Comparison of ENCODE assay signal across 18 cellular contexts in genomic region chr1:245875581-245876263, GRCh38.
DNase-seq lines count a peak whose midpoint lies in the region; ATAC-seq, FAIRE-seq and TF ChIP-seq lines count a peak whose summit lies in the region.
"Had no signal": no experiment of that assay in that cellular context is flagged by ENCODE, and none has a peak within 500 bp of the region (broad histone marks: within the 10 kb centered on the region; RNA-seq: fewer than 3 reads in every experiment).

No MANE protein-coding gene starts in this region.

- intact Hi-C loops in endothelial cell of umbilical vein (cut with micrococcal nuclease) (loop anchor here (1.0 to 5.0 kb wide), 5 partner anchors 77 to 1462 kb away; partner anchors contain the start of gene KIF26B), mammary epithelial cell (cut with micrococcal nuclease) (no loop called here)

- H3K27me3 ChIP-seq in endothelial cell of umbilical vein (ENCODE audit: control insufficient read depth in 2 of 2, insufficient read depth in 2 of 2, low read length in 2 of 2) = no peaks in the 10 kb centered on the region
- no peaks in the 10 kb centered on the region for H3K27me3 ChIP-seq in osteoblast (ENCODE audit: insufficient read depth, low read length)
- no peaks in the 10 kb centered on the region for H3K27me3 ChIP-seq in mammary epithelial cell (ENCODE audit: insufficient read depth, low read length)
- H3K27me3 ChIP-seq: ovary had no signal

- 81% methylated on average over 4 of the region's 4 CpGs for WGBS in mammary epithelial cell (ENCODE audit: low coverage, missing lambda C conversion rate)

- POLR2A ChIA-PET in endothelial cell of umbilical vein (lab: Charles Lee) = no interaction called here

- CTCF ChIA-PET in endothelial cell of umbilical vein (lab: Charles Lee) (interaction anchor here (0.6 to 3.4 kb wide), 6 partner anchors 13 to 1138 kb away, joined by 3 to 34 read pairs (median 4); no protein-coding TSS in a partner anchor), mammary epithelial cell (lab: Charles Lee; ENCODE audit: low non-redundant PET) (no interaction called here)

- in situ Hi-C loops in mammary epithelial cell (cut with MboI; ENCODE audit: low sequenced_read_pairs in 2 of 2) = no loop called here

- H3K27ac ChIP-seq in endothelial cell of umbilical vein (ENCODE audit: insufficient read depth, low read depth, low read length) (peak overlapping the region; percentile 50), osteoblast (ENCODE audit: low read depth, low read length) (peak overlapping the region; percentile 91), mammary epithelial cell (ENCODE audit: insufficient read depth, low read depth, low read length) (no peak overlapping the region)
- H3K27ac ChIP-seq: WERI-Rb-1 had no signal

- H3K79me2 ChIP-seq in endothelial cell of umbilical vein (ENCODE audit: control insufficient read depth, insufficient read depth, low read length) (no peaks in the 10 kb centered on the region), osteoblast (ENCODE audit: insufficient read depth, low read length) (no peaks in the 10 kb centered on the region), mammary epithelial cell (ENCODE audit: insufficient read depth, low read length) (no peaks in the 10 kb centered on the region)

- no peak overlapping the region for H3K4me3 ChIP-seq in endothelial cell of umbilical vein (replicated peaks in 1 of 3; ENCODE audit: insufficient read depth in 1 of 3, low read depth in 1 of 3, low read length in 3 of 3)
- H3K4me3 ChIP-seq in osteoblast (ENCODE audit: insufficient read depth, low read length) = no peak overlapping the region
- no peak overlapping the region for H3K4me3 ChIP-seq in mammary epithelial cell (replicated peaks in 1 of 3; ENCODE audit: insufficient read depth in 1 of 3, low read depth in 2 of 3, low read length in 3 of 3)
- H3K4me3 ChIP-seq: HAP-1, ovary had no signal

- peaks cover 22% of the 10 kb centered on the region for H3K4me1 ChIP-seq in endothelial cell of umbilical vein (ENCODE audit: control insufficient read depth, extremely low read depth, insufficient read depth, low read length)
- H3K4me1 ChIP-seq in osteoblast (ENCODE audit: insufficient read depth, low read length) = peaks cover 52% of the 10 kb centered on the region
- no peaks in the 10 kb centered on the region for H3K4me1 ChIP-seq in mammary epithelial cell (ENCODE audit: insufficient read depth, low read length)
- H3K4me1 ChIP-seq: HAP-1 had no signal

- dilution Hi-C loops in endothelial cell of umbilical vein (cut with MboI; ENCODE audit: extremely low pct_ligation_motif_present, low sequenced_read_pairs) (no loop called here), mammary epithelial cell (cut with HindIII; ENCODE audit: low sequenced_read_pairs) (no loop called here)

- no peak overlapping the region for H2AFZ ChIP-seq in endothelial cell of umbilical vein (ENCODE audit: low read depth, low read length)
- H2AFZ ChIP-seq in osteoblast (ENCODE audit: low read length) = no peak overlapping the region
- no peak overlapping the region for H2AFZ ChIP-seq in mammary epithelial cell (ENCODE audit: low read depth, low read length)

- peak; percentile 33 for FAIRE-seq in endothelial cell of umbilical vein (lab: Jason Lieb, UNC)
- FAIRE-seq: GM12892 had no signal

- peak; percentile 51 for ATAC-seq in GM19452 (IDR thresholded peaks at IDR 0.05; ENCODE audit: unreplicated experiment)
- peak; percentile 74 for ATAC-seq in HG03354 (IDR thresholded peaks at IDR 0.05; ENCODE audit: poor library complexity, severe bottlenecking, unreplicated experiment)
- no peak for ATAC-seq in GM19035 (IDR thresholded peaks at IDR 0.05; ENCODE audit: unreplicated experiment)
- ATAC-seq: activated T-cell treated with anti-CD3 and anti-CD28 coated beads, Interleukin-2, amount 50 U/mL, for 4 hours had no signal

- H3K9me1 ChIP-seq in endothelial cell of umbilical vein (replicated peaks; ENCODE audit: control insufficient read depth, extremely low read depth, insufficient read depth, low read length) = no peaks in the 10 kb centered on the region

- H4K20me1 ChIP-seq in endothelial cell of umbilical vein (replicated peaks; ENCODE audit: control insufficient read depth, extremely low read depth, insufficient read depth, low read length) (no peaks in the 10 kb centered on the region), osteoblast (ENCODE audit: insufficient read depth, low read length) (no peaks in the 10 kb centered on the region), mammary epithelial cell (ENCODE audit: insufficient read depth, low read length) (no peaks in the 10 kb centered on the region)

- H3K9me3 ChIP-seq in endothelial cell of umbilical vein (replicated peaks; ENCODE audit: control insufficient read depth, insufficient read depth, low read length) (no peaks in the 10 kb centered on the region), osteoblast (ENCODE audit: low read depth, low read length) (no peaks in the 10 kb centered on the region), mammary epithelial cell (replicated peaks; ENCODE audit: insufficient read depth, low read length) (no peaks in the 10 kb centered on the region)
- H3K9me3 ChIP-seq: HAP-1, ovary had no signal

- DNase-seq in endothelial cell of umbilical vein (ENCODE audit: low read depth, low spot score) (no peak), osteoblast (ENCODE audit: insufficient read length, low spot score, missing footprints) (peak; percentile 55), NCI-H146 (lab: John Stamatoyannopoulos, UW) (no peak), mammary epithelial cell (no peak)
- DNase-seq: activated CD4-positive, alpha-beta memory T cell treated with anti-CD3 and anti-CD28 coated beads for 36 hours; activated T-cell treated with anti-CD3 and anti-CD28 coated beads, Interleukin-2, amount 50 U/mL, for 4 hours; effector CD4-positive, alpha-beta T cell; GF-D8; NK-92 treated with Interleukin-12 subunit alpha and Interleukin-12 subunit beta, amount 100 ng/mL, for 24 hours; stimulated activated CD4-positive, alpha-beta T cell treated with anti-CD3 and anti-CD28 coated beads, Interleukin-4, amount 100 ng/mL, for 24 hours; T-helper 1 cell; WERI-Rb-1 had no signal

- BruUV-seq in endothelial cell of umbilical vein (replicated peaks; lab: Mats Ljungman, UMichigan) (TSS peak; percentile 58), mammary epithelial cell (replicated peaks; lab: Mats Ljungman, UMichigan) (no TSS peak)

- TF ChIP-seq CTCF in endothelial cell of umbilical vein (IDR thresholded peaks at IDR 0.05; ENCODE audit: extremely low read depth in 1 of 2, insufficient read depth in 1 of 2, low read depth in 1 of 2, low read length in 2 of 2) (no peak), osteoblast (IDR thresholded peaks at IDR 0.05; ENCODE audit: extremely low read depth, low read depth, low read length) (no peak), mammary epithelial cell (conservative IDR thresholded peaks at IDR 0.05 in 1 of 2, IDR thresholded peaks at IDR 0.05 in 1 of 2; ENCODE audit: extremely low read depth in 1 of 2, insufficient read depth in 1 of 2, low read depth in 1 of 2, low read length in 2 of 2) (no peak)

- H3K9ac ChIP-seq in endothelial cell of umbilical vein (replicated peaks; ENCODE audit: extremely low read depth, insufficient read depth, low read length) = no peak overlapping the region
- H3K9ac ChIP-seq in mammary epithelial cell (ENCODE audit: insufficient read depth, low read length) = no peak overlapping the region

- H3K4me2 ChIP-seq in endothelial cell of umbilical vein (ENCODE audit: insufficient read depth, low read length) (peak overlapping the region; percentile 55), osteoblast (ENCODE audit: insufficient read depth, low read length) (peak overlapping the region; percentile 53), mammary epithelial cell (ENCODE audit: insufficient read depth, low read depth, low read length) (no peak overlapping the region)

- no peak for TF ChIP-seq POLR2A in endothelial cell of umbilical vein (IDR thresholded peaks at IDR 0.05; ENCODE audit: low read depth, low read length)

- H3K36me3 ChIP-seq in endothelial cell of umbilical vein (ENCODE audit: control insufficient read depth in 2 of 2, extremely low read depth in 1 of 2, insufficient read depth in 2 of 2, low read length in 2 of 2) (no peaks in the 10 kb centered on the region), osteoblast (ENCODE audit: insufficient read depth, low read length) (no peaks in the 10 kb centered on the region), mammary epithelial cell (ENCODE audit: insufficient read depth, low read length) (no peaks in the 10 kb centered on the region)
- H3K36me3 ChIP-seq: HAP-1, ovary, WERI-Rb-1 had no signal

TF ChIP-seq in endothelial cell of umbilical vein, 7 proteins besides CTCF, POLR2A, EP300 and RAD21:
- TF ChIP-seq POLR2AphosphoS5 (IDR thresholded peaks at IDR 0.05; ENCODE audit: insufficient read depth, low read depth, low read length) (no peak), FOS (IDR thresholded peaks at IDR 0.05; ENCODE audit: borderline replicate concordance, insufficient read depth, low read length) (no peak), MYC (IDR thresholded peaks at IDR 0.05; ENCODE audit: low read depth, low read length) (no peak), GATA2 (IDR thresholded peaks at IDR 0.05; ENCODE audit: insufficient read depth, insufficient read length, low read depth, low read length) (no peak), JUN (IDR thresholded peaks at IDR 0.05; ENCODE audit: borderline replicate concordance, insufficient read depth, insufficient read length, low read depth) (no peak), EZH2 (IDR thresholded peaks at IDR 0.05; ENCODE audit: borderline replicate concordance, low read depth, low read length, severe bottlenecking) (no peak)
- TF ChIP-seq, protein P1, sequence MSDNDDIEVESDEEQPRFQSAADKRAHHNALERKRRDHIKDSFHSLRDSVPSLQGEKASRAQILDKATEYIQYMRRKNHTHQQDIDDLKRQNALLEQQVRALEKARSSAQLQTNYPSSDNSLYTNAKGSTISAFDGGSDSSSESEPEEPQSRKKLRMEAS (IDR thresholded peaks at IDR 0.05; ENCODE audit: insufficient read depth, insufficient read length) = no peak
